ENCODE assay signal across 9 cellular contexts in genomic region chr4:153785830-153786721, GRCh38. TPM values are rescaled to one million over a fixed set of nuclear protein-coding genes. Genes with fewer than 3 reads are reported as not detected.
DNase-seq lines count a peak whose midpoint lies in the region; ATAC-seq and TF ChIP-seq lines count a peak whose summit lies in the region.
"Had no signal": no experiment of that assay in that cellular context is flagged by ENCODE, and none has a peak within 500 bp of the region (broad histone marks: within the 10 kb centered on the region; RNA-seq: fewer than 3 reads in every experiment).

No MANE protein-coding gene starts in this region.

- ATAC-seq in GM21528 (IDR thresholded peaks at IDR 0.05; ENCODE audit: low FRiP score, unreplicated experiment) (no peak), GM21367 (IDR thresholded peaks at IDR 0.05; ENCODE audit: unreplicated experiment) (no peak), GM18861 (IDR thresholded peaks at IDR 0.05; ENCODE audit: unreplicated experiment) (no peak), GM21447 (IDR thresholded peaks at IDR 0.05; ENCODE audit: unreplicated experiment) (no peak)

- H3K4me3 ChIP-seq in astrocyte of the cerebellum (ENCODE audit: low read depth, low read length) = peak overlapping the region; percentile 17

- in situ Hi-C loops in astrocyte of the cerebellum (cut with HindIII; ENCODE audit: low sequenced_read_pairs) = no loop called here

- peak; percentile 43 for TF ChIP-seq CTCF in astrocyte of the cerebellum (IDR thresholded peaks at IDR 0.05; ENCODE audit: low read depth, low read length, missing control alignments)

- peak; percentile 47 for DNase-seq in DMS53 (lab: John Stamatoyannopoulos, UW)
- no peak for DNase-seq in astrocyte of the cerebellum (ENCODE audit: low read depth)
- DNase-seq in lung microvascular endothelial cell (ENCODE audit: low read depth in 2 of 2) = peak; percentile 23 to 27

- TF ChIP-seq EP300 in Ishikawa (IDR thresholded peaks at IDR 0.05; ENCODE audit: borderline replicate concordance) = no peak

- peak; percentile 69 for TF ChIP-seq RAD21 in Ishikawa (IDR thresholded peaks at IDR 0.05; ENCODE audit: low read depth)

TF ChIP-seq in Ishikawa, 13 proteins besides CTCF, POLR2A, EP300 and RAD21:
- TF ChIP-seq YY1 (IDR thresholded peaks at IDR 0.05; ENCODE audit: low read depth) = no peak
- TF ChIP-seq CEBPB (IDR thresholded peaks at IDR 0.05) = no peak
- no peak for TF ChIP-seq NFIC (IDR thresholded peaks at IDR 0.05)
- no peak for TF ChIP-seq REST (IDR thresholded peaks at IDR 0.05; ENCODE audit: low read depth)
- no peak for TF ChIP-seq CREB1 (IDR thresholded peaks at IDR 0.05; ENCODE audit: low read depth)

RNA-seq across cellular contexts. Expression of gene SFRP2, which starts 2.8 kb away (rescaled TPM):
- not detected in 2 replicates for total RNA-seq in lung microvascular endothelial cell
- total RNA-seq: mononuclear cell had no signal

RNA-seq across cellular contexts. Expression of gene RNF175, which starts 26.3 kb away (rescaled TPM):
- total RNA-seq in lung microvascular endothelial cell = under 0.01 and 0.20 TPM in 2 replicates
